Comparison of ENCODE assay signal across 17 cellular contexts in the genomic region with DNA sequence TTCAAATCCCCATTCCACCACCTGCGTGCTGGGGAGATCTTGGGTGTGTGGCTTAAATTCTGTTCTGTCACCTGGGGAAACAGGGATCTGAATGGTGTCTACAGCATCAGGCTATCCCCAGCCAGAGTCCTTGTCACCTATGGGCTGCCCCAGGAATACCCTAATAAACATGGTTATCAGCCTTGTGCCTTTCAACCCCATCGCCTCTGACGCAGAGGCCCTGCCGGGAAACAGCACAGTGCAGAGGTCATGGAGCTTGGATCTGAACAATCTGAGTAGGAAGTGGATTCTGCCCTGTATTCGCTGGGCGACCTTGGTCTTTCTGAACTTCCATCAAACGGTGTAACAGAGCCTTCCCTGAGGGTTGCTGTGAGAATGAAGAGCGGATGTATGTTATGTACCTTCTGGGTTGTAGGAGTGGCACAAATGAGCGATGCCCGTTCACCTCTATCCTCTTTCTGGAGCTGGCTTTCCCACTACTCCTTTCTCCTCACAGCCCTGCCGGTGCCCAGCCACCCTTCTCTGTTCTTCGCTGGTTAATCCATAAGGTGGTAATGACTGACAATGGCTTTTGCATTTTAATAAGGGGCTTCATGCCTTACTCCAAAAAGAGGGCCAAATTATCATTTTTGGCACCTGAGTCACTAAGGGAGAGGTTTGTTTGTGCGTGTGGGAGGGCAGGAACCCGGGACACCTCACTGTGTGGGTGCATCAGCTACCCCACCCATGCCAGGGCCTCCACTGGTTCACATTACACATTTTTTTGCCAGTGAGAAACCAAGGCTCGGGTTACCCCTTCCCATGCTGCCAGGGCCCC.
DNase-seq lines count a peak whose midpoint lies in the region; ATAC-seq, FAIRE-seq and TF ChIP-seq lines count a peak whose summit lies in the region.
"Had no signal": no experiment of that assay in that cellular context is flagged by ENCODE, and none has a peak within 500 bp of the region (broad histone marks: within the 10 kb centered on the region; RNA-seq: fewer than 3 reads in every experiment).

No MANE protein-coding gene starts in this region.

- no peak overlapping the region for H2BK12ac ChIP-seq in mesenchymal stem cell (ENCODE audit: low read length in 2 of 2)

- no peaks in the 10 kb centered on the region for H3K27me3 Mint-ChIP-seq in brain

- no peak overlapping the region for H2BK120ac ChIP-seq in mesenchymal stem cell (ENCODE audit: low read depth, low read length)

- H3K4ac ChIP-seq in mesenchymal stem cell (ENCODE audit: low read depth in 1 of 2, low read length in 2 of 2), result no peak overlapping the region

- no peaks in the 10 kb centered on the region for H3K36me3 Mint-ChIP-seq in brain
- H3K36me3 Mint-ChIP-seq: CD14-positive monocyte had no signal

- H2AFZ ChIP-seq in mesenchymal stem cell (ENCODE audit: low read depth, low read length), result peak overlapping the region; percentile 32

- 81% methylated on average over 11 of the region's 15 CpGs for WGBS in mesenchymal stem cell
- 34 to 65% (median 48%) methylated on average over 15 of the region's 15 CpGs for WGBS in small intestine, 3 donors

- no peak overlapping the region for H2BK5ac ChIP-seq in mesenchymal stem cell (ENCODE audit: low read depth, low read length, poor library complexity, severe bottlenecking)

- H3K4me1 Mint-ChIP-seq in brain, result peaks cover 34% of the 10 kb centered on the region
- H3K4me1 Mint-ChIP-seq: CD14-positive monocyte had no signal

- H2AK5ac ChIP-seq in mesenchymal stem cell (ENCODE audit: low read length, severe bottlenecking), result no peak overlapping the region

- H3K9me3 Mint-ChIP-seq in brain, result peaks cover 0 to 7% (median 0%) of the 10 kb centered on the region in 5 experiments
- H3K9me3 Mint-ChIP-seq: H9 had no signal

- H3K9ac ChIP-seq in mesenchymal stem cell (ENCODE audit: low read length), result no peak overlapping the region

- peak overlapping the region in 3 of 5 experiments; percentile 40 to 67 (median 57) for H3K27ac Mint-ChIP-seq in brain
- H3K27ac Mint-ChIP-seq: CD14-positive monocyte had no signal

- no peak for FAIRE-seq in small intestine (lab: Jason Lieb, UNC)
- FAIRE-seq: HTR-8/SVneo had no signal

- no peak overlapping the region for H3K4me3 ChIP-seq in mesenchymal stem cell (ENCODE audit: insufficient read depth in 1 of 2, low read depth in 1 of 2, low read length in 2 of 2)
- H3K4me3 ChIP-seq in small intestine (ENCODE audit: low read depth in 1 of 2, low read length in 2 of 2), result no peak overlapping the region

- H3K36me3 ChIP-seq in mesenchymal stem cell (ENCODE audit: control insufficient read depth in 1 of 2, insufficient read depth in 2 of 2, low read depth in 1 of 2, low read length in 2 of 2) (no peaks in the 10 kb centered on the region), small intestine (ENCODE audit: control insufficient read depth in 2 of 2, insufficient read depth in 2 of 2, low read length in 2 of 2) (no peaks in the 10 kb centered on the region)

- no peaks in the 10 kb centered on the region for H3K27me3 ChIP-seq in mesenchymal stem cell (ENCODE audit: control insufficient read depth in 1 of 2, insufficient read depth in 1 of 2, low read length in 2 of 2)
- H3K27me3 ChIP-seq in small intestine (ENCODE audit: control insufficient read depth in 2 of 2, insufficient read depth in 2 of 2, low read length in 2 of 2), result no peaks in the 10 kb centered on the region

- no peak overlapping the region for H4K91ac ChIP-seq in mesenchymal stem cell (ENCODE audit: low read length)

- H2BK15ac ChIP-seq in mesenchymal stem cell (ENCODE audit: low read depth, poor library complexity, severe bottlenecking), result no peak overlapping the region

- peak; percentile 26 for DNase-seq in HuH-7 (ENCODE audit: low spot score)
- DNase-seq in mesenchymal stem cell, result no peak
- DNase-seq in small intestine, result peak; percentile 98
- no peak for DNase-seq in NCI-H2029 (lab: John Stamatoyannopoulos, UW)
- no peak for DNase-seq in stimulated activated naive CD4-positive, alpha-beta T cell (lab: John Stamatoyannopoulos, UW)
- DNase-seq: Caco-2, H9, NCI-H187 treated with DMSO at 0.1 percent for 48 hours, NCI-H2171, NCI-H446 treated with DMSO at 0.1 percent for 48 hours, Right ventricle myocardium superior had no signal

- peaks cover 5% of the 10 kb centered on the region for H3K9me3 ChIP-seq in mesenchymal stem cell (ENCODE audit: control insufficient read depth, low read length)
- H3K9me3 ChIP-seq in small intestine (ENCODE audit: control insufficient read depth, low read depth), result no peaks in the 10 kb centered on the region
- H3K9me3 ChIP-seq: Caco-2 had no signal

- no peak overlapping the region for H3K14ac ChIP-seq in mesenchymal stem cell (ENCODE audit: low read length in 2 of 2)

- H4K8ac ChIP-seq in mesenchymal stem cell (ENCODE audit: low read length), result no peak overlapping the region

- H3K18ac ChIP-seq in mesenchymal stem cell (ENCODE audit: low read depth in 1 of 2, low read length in 2 of 2), result no peak overlapping the region

- H3K4me3 Mint-ChIP-seq in brain, result no peak overlapping the region
- H3K4me3 Mint-ChIP-seq: CD14-positive monocyte, H9 had no signal

- no peak overlapping the region for H3K4me2 ChIP-seq in mesenchymal stem cell (ENCODE audit: low read length, poor library complexity, severe bottlenecking)

- no peak for TF ChIP-seq CTCF in brain (conservative IDR thresholded peaks at IDR 0.05)

- no peaks in the 10 kb centered on the region for H3K79me1 ChIP-seq in mesenchymal stem cell (replicated peaks; ENCODE audit: low read length, poor library complexity, severe bottlenecking)

- no peaks in the 10 kb centered on the region for H3K4me1 ChIP-seq in mesenchymal stem cell (ENCODE audit: control insufficient read depth, insufficient read depth, low read depth, low read length)
- H3K4me1 ChIP-seq in small intestine (ENCODE audit: control insufficient read depth in 2 of 2, insufficient read depth in 1 of 2, low read depth in 1 of 2, low read length in 1 of 2), result peaks cover 0 to 13% of the 10 kb centered on the region in 2 donors
- H3K4me1 ChIP-seq: Caco-2 had no signal

- H3K23ac ChIP-seq in mesenchymal stem cell (ENCODE audit: low read length in 2 of 2), result no peak overlapping the region

- no peak overlapping the region for H3K27ac ChIP-seq in mesenchymal stem cell (ENCODE audit: low read length, poor library complexity, severe bottlenecking)
- peak overlapping the region; percentile 62 to 85 for H3K27ac ChIP-seq in small intestine (ENCODE audit: low read depth in 1 of 2, low read length in 1 of 2)
- H3K27ac ChIP-seq: HL-60 had no signal

- no peak for ATAC-seq in HG03342 (IDR thresholded peaks at IDR 0.05; ENCODE audit: unreplicated experiment)
- ATAC-seq: SK-N-SH treated with all-trans-retinoic acid at 6 μM for 48 hours had no signal

Comparison
In these comparisons a context has a peak if more than half of its experiments do, and no peak if none do; other contexts are left out.
1. DNase-seq: peak in HuH-7 (single experiment) and small intestine (single experiment); none in mesenchymal stem cell (single experiment), NCI-H2029 (single experiment) and stimulated activated naive CD4-positive, alpha-beta T cell (0 of 6).